In genomic region chr9:133948138-133948537, GRCh38 we compare ENCODE assay signal across 1 cellular context.
TF ChIP-seq lines count a peak whose summit lies in the region.

No MANE protein-coding gene starts in this region.

TF ChIP-seq in H1, 55 proteins besides CTCF, POLR2A, EP300 and RAD21:
- TF ChIP-seq CHD2 (IDR thresholded peaks at IDR 0.05; ENCODE audit: low read length) (no peak), YY1 (IDR thresholded peaks at IDR 0.05; ENCODE audit: low read depth, low read length) (no peak), BACH1 (IDR thresholded peaks at IDR 0.05; ENCODE audit: low read length) (no peak), TAF7 (optimal IDR thresholded peaks at IDR 0.05; ENCODE audit: borderline replicate concordance, low read depth, low read length) (no peak), RXRA (IDR thresholded peaks at IDR 0.05; ENCODE audit: insufficient read depth, low read depth, low read length) (no peak), USF2 (IDR thresholded peaks at IDR 0.05; ENCODE audit: low read length) (no peak), FOSL1 (IDR thresholded peaks at IDR 0.05; ENCODE audit: insufficient read depth, low read depth, low read length) (no peak), KDM4A (IDR thresholded peaks at IDR 0.05; ENCODE audit: low read depth, low read length, severe bottlenecking) (no peak), TEAD4 (IDR thresholded peaks at IDR 0.05; ENCODE audit: low read depth, low read length) (no peak), TAF1 (IDR thresholded peaks at IDR 0.05; ENCODE audit: low read depth, low read length) (no peak), SAP30 (IDR thresholded peaks at IDR 0.05; ENCODE audit: insufficient read depth, insufficient replicate concordance, low read length) (no peak), GABPA (IDR thresholded peaks at IDR 0.05; ENCODE audit: borderline replicate concordance, insufficient read depth, low read length) (no peak)
